6 cellular contexts compared by ENCODE assay signal in the genomic region with DNA sequence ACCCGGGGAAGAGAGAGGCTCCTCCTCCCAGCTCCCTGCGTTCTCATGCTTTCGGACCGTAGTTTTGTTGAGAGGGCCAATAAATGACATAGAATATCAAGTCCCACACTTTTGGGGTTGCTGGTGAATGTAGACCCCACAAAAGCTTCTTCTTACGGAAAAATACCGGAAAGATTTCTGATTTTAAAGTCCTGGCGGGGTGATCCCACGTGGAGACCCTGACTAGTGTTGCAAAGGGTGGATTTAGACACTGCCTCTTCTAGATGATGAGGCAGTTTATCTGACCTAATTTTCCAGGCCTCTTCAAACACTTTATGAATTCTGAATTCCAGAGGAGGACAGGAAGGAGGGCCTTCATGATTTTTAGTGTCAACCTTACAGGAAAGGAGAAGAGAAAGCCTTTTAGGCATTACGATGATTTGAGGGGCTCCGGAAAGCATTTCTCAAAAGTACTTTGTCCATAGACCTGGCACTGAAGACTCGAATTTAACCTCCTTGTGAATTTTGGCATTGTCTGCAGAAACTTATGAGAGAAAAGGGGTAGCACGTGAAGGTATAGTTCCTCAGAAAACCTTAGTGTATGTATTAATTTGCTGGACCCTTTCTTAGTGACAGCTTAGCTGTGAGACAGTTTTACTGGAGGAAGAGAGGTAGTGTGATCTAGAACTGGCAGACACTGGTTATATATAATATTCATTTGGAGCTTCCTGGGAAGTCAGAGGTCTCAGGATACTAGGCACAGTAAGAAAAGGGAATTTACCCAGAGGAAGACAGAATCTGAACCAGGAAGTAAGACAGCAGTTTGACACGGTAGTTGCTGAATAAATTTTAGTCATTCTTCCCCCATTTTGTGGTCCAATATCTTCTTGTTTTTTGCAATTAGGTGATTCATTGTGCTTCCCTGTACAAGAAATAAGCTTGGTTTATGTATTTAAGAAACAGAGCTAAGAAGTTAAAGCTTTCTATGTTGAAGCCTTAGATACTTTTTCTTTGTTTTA. TPM values are rescaled to one million over a fixed set of nuclear protein-coding genes. Genes with fewer than 3 reads are reported as not detected.
DNase-seq lines count a peak whose midpoint lies in the region; ATAC-seq and TF ChIP-seq lines count a peak whose summit lies in the region.

No MANE protein-coding gene starts in this region.

- no peak for TF ChIP-seq POLR2A in Peyer's patch (IDR thresholded peaks at IDR 0.05)

- H3K27ac ChIP-seq in heart right ventricle (peak overlapping the region; percentile 94 to 100 (median 98)), Peyer's patch (peak overlapping the region; percentile 90 to 99 (median 96)), temporal lobe (ENCODE audit: low read depth, low read length) (peak overlapping the region; percentile 98)

- DNase-seq in heart right ventricle: no peak
- DNase-seq in Right ventricle myocardium inferior (ENCODE audit: missing footprints): no peak
- DNase-seq in Peyer's patch: no peak
- peak; percentile 67 for DNase-seq in fibroblast of villous mesenchyme (ENCODE audit: low read depth)
- DNase-seq in OCI-M2 (lab: John Stamatoyannopoulos, UW; ENCODE audit: unreplicated experiment): no peak

- ATAC-seq in heart right ventricle: peak in 3 of 8 donors; percentile 5 to 73 (median 9)
- no peak for ATAC-seq in Right ventricle myocardium inferior

- 3 to 4% methylated on average over 13 of the region's 13 CpGs for WGBS in heart right ventricle, 2 donors

- intact Hi-C loops in heart right ventricle (cut with DNase I): loop anchor here in 4 of 10 donors (2.0 to 10.0 kb wide), 4 partner anchors 15 to 303 kb away; partner anchors contain the start of genes WDR47 (in 3 of the 4), SORT1 (in 1 of the 4) and TAF13 (in 1 of the 4)
- intact Hi-C loops in Right ventricle myocardium inferior (cut with DNase I): loop anchor here (5.0 kb wide), 1 partner anchor 49 kb away; the partner anchor contains the start of gene WDR47

- peaks cover 8 to 68% (median 43%) of the 10 kb centered on the region in 9 donors for H3K4me1 ChIP-seq in heart right ventricle
- H3K4me1 ChIP-seq in Peyer's patch: peaks cover 0 to 35% (median 0%) of the 10 kb centered on the region in 4 donors

- no peaks in the 10 kb centered on the region for H3K9me3 ChIP-seq in heart right ventricle
- no peaks in the 10 kb centered on the region for H3K9me3 ChIP-seq in Peyer's patch

- no peak for TF ChIP-seq CTCF in heart right ventricle (IDR thresholded peaks at IDR 0.05)
- TF ChIP-seq CTCF in Peyer's patch (IDR thresholded peaks at IDR 0.05): no peak
- TF ChIP-seq CTCF in fibroblast of villous mesenchyme (IDR thresholded peaks at IDR 0.05; ENCODE audit: insufficient read depth, low read depth, low read length): no peak

- H3K36me3 ChIP-seq in heart right ventricle: peaks cover 0 to 40% (median 20%) of the 10 kb centered on the region in 9 donors
- peaks cover 0 to 27% (median 0%) of the 10 kb centered on the region in 3 donors for H3K36me3 ChIP-seq in Peyer's patch

- H3K27me3 ChIP-seq in heart right ventricle (no peaks in the 10 kb centered on the region), Peyer's patch (no peaks in the 10 kb centered on the region)

- H3K4me3 ChIP-seq in heart right ventricle (peak overlapping the region; percentile 64 to 89 (median 80)), Peyer's patch (peak overlapping the region; percentile 68 to 98 (median 82)), fibroblast of villous mesenchyme (ENCODE audit: low read depth, low read length) (peak overlapping the region; percentile 90)

RNA-seq across cellular contexts. Expression of gene TMEM167B, which starts 0.9 kb away (rescaled TPM):
- total RNA-seq in heart right ventricle (10 to 100 TPM; 27.5 to 52.9 (median 41.2) TPM), Right ventricle myocardium inferior (31.5 TPM), Peyer's patch (10 to 100 TPM; 11.3 to 17.3 (median 13.7) TPM), fibroblast of villous mesenchyme (22.2 and 28.1 TPM in 2 replicates), temporal lobe (35.2 TPM)
- polyA plus RNA-seq in heart right ventricle: 10 to 100 TPM; 12.0 to 17.2 TPM

RNA-seq across cellular contexts. Expression of gene TAF13, which starts 15.7 kb away (rescaled TPM):
- total RNA-seq in heart right ventricle: 10 to 100 TPM; 45.8 to 69.9 (median 59.0) TPM
- polyA plus RNA-seq in heart right ventricle: 10 to 100 TPM; 18.4 to 42.4 TPM
- total RNA-seq in Right ventricle myocardium inferior: 61.8 TPM
- total RNA-seq in Peyer's patch: 10 to 100 TPM; 21.2 to 39.6 (median 22.8) TPM
- total RNA-seq in fibroblast of villous mesenchyme: 82.5 and 117 TPM in 2 replicates
- total RNA-seq in temporal lobe: 42.5 TPM

RNA-seq across cellular contexts. Expression of gene ELAPOR1, which starts 22.4 kb away (rescaled TPM):
- total RNA-seq in heart right ventricle (under 1 TPM in 8 of 10 donors, not detected in 2; 0.18 to 0.54 (median 0.35) TPM), Right ventricle myocardium inferior (0.22 TPM), Peyer's patch (100 to 1,000 TPM in 2 of 4 donors, 10 to 100 TPM in 2; 57.8 to 138 (median 98.0) TPM), fibroblast of villous mesenchyme (0.43 and 0.64 TPM in 2 replicates), temporal lobe (15.0 TPM)
- under 1 TPM; 0.06 to 0.07 TPM for polyA plus RNA-seq in heart right ventricle

RNA-seq across cellular contexts. Expression of gene WDR47, which starts 49.6 kb away (rescaled TPM):
- total RNA-seq in heart right ventricle (10 to 100 TPM; 10.7 to 20.6 (median 14.4) TPM), Right ventricle myocardium inferior (14.6 TPM), Peyer's patch (10 to 100 TPM in 1 of 4 donors, 1 to 10 TPM in 3; 2.9 to 16.5 (median 7.7) TPM), fibroblast of villous mesenchyme (16.4 and 25.5 TPM in 2 replicates), temporal lobe (211 TPM)
- polyA plus RNA-seq in heart right ventricle: 1 to 10 TPM; 3.5 to 4.6 TPM
